18 cellular contexts compared by ENCODE assay signal in genomic region chr4:91754716-91755115, GRCh38.
DNase-seq lines count a peak whose midpoint lies in the region; ATAC-seq, FAIRE-seq and TF ChIP-seq lines count a peak whose summit lies in the region.
"Had no signal": no experiment of that assay in that cellular context is flagged by ENCODE, and none has a peak within 500 bp of the region (broad histone marks: within the 10 kb centered on the region; RNA-seq: fewer than 3 reads in every experiment).

No MANE protein-coding gene starts in this region.

- H4K20me1 ChIP-seq in smooth muscle cell (ENCODE audit: low read depth) = no peaks in the 10 kb centered on the region

- FAIRE-seq in kidney (lab: Jason Lieb, UNC) = no peak
- FAIRE-seq: A549, GM12892, GM19239, HepG2, HTR-8/SVneo had no signal

- H3K9ac ChIP-seq in smooth muscle cell (ENCODE audit: low read depth) = no peak overlapping the region
- H3K9ac ChIP-seq in kidney (ENCODE audit: low read length in 2 of 2) = no peak overlapping the region
- H3K9ac ChIP-seq: KMS-11 had no signal

- H2AFZ ChIP-seq in smooth muscle cell (ENCODE audit: low read depth) = no peak overlapping the region

- no peak overlapping the region for H3K4me3 ChIP-seq in choroid plexus epithelial cell (ENCODE audit: low read depth, low read length)
- no peak overlapping the region for H3K4me3 ChIP-seq in smooth muscle cell
- H3K4me3 ChIP-seq in H7 (ENCODE audit: insufficient read depth, low read depth, low read length) = no peak overlapping the region
- H3K4me3 ChIP-seq in kidney (ENCODE audit: low read length in 2 of 2) = no peak overlapping the region
- H3K4me3 ChIP-seq: A549 had no signal

- H3K4me1 ChIP-seq in smooth muscle cell (ENCODE audit: low read depth) = no peaks in the 10 kb centered on the region
- no peaks in the 10 kb centered on the region for H3K4me1 ChIP-seq in kidney (ENCODE audit: control insufficient read depth in 1 of 2, insufficient read depth in 1 of 2, low read depth in 1 of 2, low read length in 2 of 2)
- H3K4me1 ChIP-seq: A549 had no signal

- intact Hi-C loops in left colon (cut with DNase I, micrococcal nuclease) (no loop called here), kidney (cut with DNase I) (no loop called here)

- 32% methylated on average over 2 of the region's 2 CpGs for WGBS in smooth muscle cell (ENCODE audit: low lambda C conversion rate)

- peak overlapping the region; percentile 8 for H3K4me2 ChIP-seq in smooth muscle cell
- H3K4me2 ChIP-seq: A549, KMS-11 had no signal

- no peaks in the 10 kb centered on the region for H3K27me3 ChIP-seq in smooth muscle cell (ENCODE audit: low read depth)
- H3K27me3 ChIP-seq in H7 (ENCODE audit: control insufficient read depth, insufficient read depth, low read length) = no peaks in the 10 kb centered on the region

- DNase-seq in H4 (ENCODE audit: low spot score) (peak; percentile 7), amniotic epithelial cell (ENCODE audit: low read depth) (peak; percentile 69), choroid plexus epithelial cell (ENCODE audit: low read depth) (peak; percentile 8), smooth muscle cell (lab: John Stamatoyannopoulos, UW; ENCODE audit: unreplicated experiment) (no peak), H7 (no peak), left colon (no peak), kidney (no peak)
- DNase-seq: CD8-positive, alpha-beta T cell; COR-L47; DND-41; GDM1; GOT3 had no signal

- H3K9me3 ChIP-seq in smooth muscle cell (replicated peaks; ENCODE audit: low read depth) = no peaks in the 10 kb centered on the region
- no peaks in the 10 kb centered on the region for H3K9me3 ChIP-seq in kidney (ENCODE audit: control insufficient read depth in 1 of 2, low read length in 2 of 2)
- H3K9me3 ChIP-seq: A549 had no signal

- no peaks in the 10 kb centered on the region for H3K79me2 ChIP-seq in smooth muscle cell (ENCODE audit: low read depth)

- H3F3A ChIP-seq in smooth muscle cell (ENCODE audit: low read depth) = no peaks in the 10 kb centered on the region

- TF ChIP-seq CTCF in choroid plexus epithelial cell (conservative IDR thresholded peaks at IDR 0.05; ENCODE audit: low read depth, low read length) (no peak), smooth muscle cell (IDR thresholded peaks at IDR 0.05; ENCODE audit: borderline replicate concordance, insufficient read depth, poor library complexity, severe bottlenecking) (no peak), kidney (IDR thresholded peaks at IDR 0.05; ENCODE audit: borderline replicate concordance, extremely low read depth, insufficient read depth) (no peak)

- H3K27ac ChIP-seq in smooth muscle cell (ENCODE audit: low read depth) (no peak overlapping the region), kidney (ENCODE audit: low read depth in 2 of 2, low read length in 2 of 2) (no peak overlapping the region)
- H3K27ac ChIP-seq: A549, KMS-11 had no signal

- H3K36me3 ChIP-seq in smooth muscle cell (ENCODE audit: low read depth) (no peaks in the 10 kb centered on the region), H7 (replicated peaks; ENCODE audit: control insufficient read depth, insufficient read depth, low read length) (no peaks in the 10 kb centered on the region), kidney (ENCODE audit: control insufficient read depth in 1 of 2, insufficient read depth in 2 of 2, low read length in 2 of 2) (no peaks in the 10 kb centered on the region)

- no peak for ATAC-seq in left colon
- ATAC-seq: A549; CD8-positive, alpha-beta T cell; HepG2 had no signal

Comparison
In these comparisons a context has a peak if more than half of its experiments do, and no peak if none do; other contexts are left out.
1. DNase-seq: peak in H4 (single experiment), amniotic epithelial cell (single experiment) and choroid plexus epithelial cell (single experiment); none in smooth muscle cell (single experiment), H7 (single experiment), left colon (0 of 2) and kidney (single experiment).